Comparison of ENCODE assay signal across 7 cellular contexts in the genomic region with DNA sequence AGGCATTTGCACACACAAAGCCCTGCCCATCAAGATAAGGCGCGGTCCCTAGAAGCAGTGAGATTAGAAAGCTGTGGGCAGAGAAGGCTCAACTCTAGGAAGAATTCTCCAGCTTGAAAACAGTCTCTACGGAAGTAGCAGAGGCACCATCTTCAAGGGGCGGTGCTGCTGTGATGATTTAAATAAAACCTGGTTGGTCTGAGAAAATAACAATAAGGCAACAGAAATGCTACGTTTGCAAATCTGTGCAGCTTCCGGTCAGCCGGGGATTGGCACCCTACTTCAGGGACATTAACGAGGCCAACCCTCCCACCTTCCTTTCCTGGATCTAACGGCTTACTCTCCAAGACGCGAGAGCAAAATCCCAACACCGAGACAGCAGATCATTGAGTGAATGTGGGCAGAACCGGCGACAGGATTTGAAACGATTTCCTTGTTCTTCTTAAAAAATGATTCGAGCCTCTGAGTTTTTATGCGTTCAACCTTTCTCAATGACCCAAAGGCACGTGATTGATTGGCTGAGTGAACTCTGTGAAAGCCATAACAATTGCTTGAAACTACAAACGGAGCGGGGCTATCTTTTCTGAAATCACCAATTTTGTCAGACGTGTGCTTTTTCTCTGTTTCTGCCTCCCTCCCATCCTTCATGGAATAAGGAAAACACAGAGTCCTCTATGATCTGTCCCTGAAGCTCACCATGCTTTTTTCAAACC.
DNase-seq lines count a peak whose midpoint lies in the region; ATAC-seq, FAIRE-seq and TF ChIP-seq lines count a peak whose summit lies in the region.

No MANE protein-coding gene starts in this region.

- H3K56ac ChIP-seq in IMR-90 (ENCODE audit: extremely low read depth, insufficient read depth, low read length): no peak overlapping the region

- peak overlapping the region; percentile 56 to 80 for H4K8ac ChIP-seq in IMR-90 (ENCODE audit: low read depth in 2 of 2, low read length in 2 of 2)

- no peaks in the 10 kb centered on the region for H3K79me2 ChIP-seq in HepG2 (ENCODE audit: insufficient read depth, low read length)

- WGBS in IMR-90 (ENCODE audit: extremely low coverage in 2 of 2, insufficient read length in 1 of 2), 2 experiments: 14% methylated on average over 12 of the region's 21 CpGs; no CpG with 5 or more reads in 1 of the 2 experiments
- WGBS in HepG2 (ENCODE audit: low lambda C conversion rate): 36% methylated on average over 21 of the region's 21 CpGs

- intact Hi-C loops in IMR-90 (cut with micrococcal nuclease): no loop called here
- intact Hi-C loops in HepG2 (cut with micrococcal nuclease; ENCODE audit: unreplicated experiment): no loop called here

- H3K27me3 ChIP-seq in IMR-90 (ENCODE audit: control insufficient read depth, insufficient read depth, low read length): peaks cover 2% of the 10 kb centered on the region; the same call in 1 of the 2 replicates
- H3K27me3 ChIP-seq in brain microvascular endothelial cell (replicated peaks): no peaks in the 10 kb centered on the region
- H3K27me3 ChIP-seq in HepG2 (ENCODE audit: control insufficient read depth in 1 of 2, insufficient read depth in 2 of 2, low read length in 2 of 2): peaks cover 4 to 23% of the 10 kb centered on the region in 2 experiments; a peak in 3 of 5 replicates
- peaks cover 0 to 7% of the 10 kb centered on the region in 2 donors for H3K27me3 ChIP-seq in stomach smooth muscle (ENCODE audit: control insufficient read depth in 1 of 2, insufficient read depth in 2 of 2, low read length in 2 of 2)

- 0 out of 2 replicates have a peak overlapping the region, but pooled peaks have one; percentile 28 for H3K23ac ChIP-seq in IMR-90 (ENCODE audit: low read depth, low read length)

- H2AFZ ChIP-seq in IMR-90 (replicated peaks; ENCODE audit: low read length, poor library complexity) (peak overlapping the region; percentile 79), HepG2 (ENCODE audit: low read length) (no peak overlapping the region)

- H2AK5ac ChIP-seq in IMR-90 (ENCODE audit: low read depth, low read length): no peak overlapping the region

- H2AK9ac ChIP-seq in IMR-90 (replicated peaks; ENCODE audit: low read depth, low read length, poor library complexity): peak overlapping the region; percentile 20

- peak overlapping the region; percentile 16 for H3K18ac ChIP-seq in IMR-90 (ENCODE audit: low read depth, low read length)

- H2BK15ac ChIP-seq in IMR-90 (ENCODE audit: low read depth, low read length): peak overlapping the region; percentile 33; the same call in 1 of the 3 replicates

- DNase-seq in IMR-90 (no peak), brain microvascular endothelial cell (no peak), HepG2 (ENCODE audit: low spot score) (no peak)
- no peak for DNase-seq in stimulated activated CD4-positive, alpha-beta T cell treated with anti-CD3 and anti-CD28 coated beads, Interleukin-4, amount 100 ng/mL, for 1 hour
- DNase-seq in activated CD4-positive, alpha-beta T cell treated with anti-CD3 and anti-CD28 coated beads for 1 hour: no peak

- H3K27ac ChIP-seq in IMR-90 (ENCODE audit: insufficient read depth, low read length) (no peak overlapping the region), brain microvascular endothelial cell (no peak overlapping the region), HepG2 (ENCODE audit: extremely low read length, insufficient read depth, low read length) (no peak overlapping the region), stomach smooth muscle (ENCODE audit: low read length) (no peak overlapping the region)

- TF ChIP-seq EP300 in HepG2 (IDR thresholded peaks at IDR 0.05; ENCODE audit: low read depth in 2 of 2, low read length in 2 of 2) (no peak), HepG2 (CRISPR knock-in tag; IDR thresholded peaks at IDR 0.05; ENCODE audit: borderline replicate concordance) (no peak)

- H4K20me1 ChIP-seq in IMR-90 (ENCODE audit: insufficient read depth, low read length) (no peaks in the 10 kb centered on the region), HepG2 (ENCODE audit: insufficient read depth, low read length) (no peaks in the 10 kb centered on the region)

- dilution Hi-C loops in IMR-90 (cut with HindIII; ENCODE audit: low sequenced_read_pairs, unreplicated experiment): no loop called here

- BruUV-seq in IMR-90 (replicated peaks; lab: Mats Ljungman, UMichigan) (no TSS peak), HepG2 (replicated peaks; lab: Mats Ljungman, UMichigan) (no TSS peak)

- POLR2A ChIA-PET in IMR-90 (lab: Charles Lee; ENCODE audit: unreplicated experiment): no interaction called here
- POLR2A ChIA-PET in HepG2 (lab: Yijun Ruan, JAX): no interaction called here

- H2BK20ac ChIP-seq in IMR-90 (ENCODE audit: low read depth, low read length): peak overlapping the region; percentile 13; the same call in 1 of the 2 replicates

- peak overlapping the region; percentile 84 for H4K5ac ChIP-seq in IMR-90 (ENCODE audit: low read depth, low read length)

- peak overlapping the region; percentile 39 for H3K9ac ChIP-seq in IMR-90 (ENCODE audit: low read depth, low read length)
- H3K9ac ChIP-seq in HepG2 (ENCODE audit: insufficient read depth, low read depth, low read length): no peak overlapping the region
- peak overlapping the region; percentile 10 to 37 for H3K9ac ChIP-seq in stomach smooth muscle (ENCODE audit: low read length in 2 of 2)

- peaks cover 7% of the 10 kb centered on the region for H3K9me1 ChIP-seq in IMR-90 (ENCODE audit: insufficient read depth, low read length)

- H3K4ac ChIP-seq in IMR-90 (ENCODE audit: low read depth, low read length): 0 out of 2 replicates have a peak overlapping the region, but pooled peaks have one; percentile 36

- in situ Hi-C loops in IMR-90 (cut with MboI; ENCODE audit: low sequenced_read_pairs) (no loop called here), brain microvascular endothelial cell (cut with HindIII; ENCODE audit: low pct_ligation_motif_present, low sequenced_read_pairs) (no loop called here), HepG2 (cut with HindIII; ENCODE audit: extremely low pct_ligation_motif_present, low pct_unique_long_range_greater_than_20kb) (no loop called here)

- no peak overlapping the region for H2BK5ac ChIP-seq in IMR-90 (ENCODE audit: low read depth, low read length, poor library complexity, severe bottlenecking)

- H3K9me3 ChIP-seq in IMR-90 (ENCODE audit: control insufficient read depth, insufficient read depth, low read length) (no peaks in the 10 kb centered on the region), HepG2 (ENCODE audit: low read length) (no peaks in the 10 kb centered on the region), stomach smooth muscle (ENCODE audit: control insufficient read depth in 2 of 2, low read length in 2 of 2) (no peaks in the 10 kb centered on the region)

- H3K4me3 ChIP-seq in IMR-90 (ENCODE audit: insufficient read depth, low read depth, low read length) (peak overlapping the region; percentile 18), brain microvascular endothelial cell (ENCODE audit: low read depth, low read length) (peak overlapping the region; percentile 42), HepG2 (replicated peaks in 1 of 3; ENCODE audit: insufficient read depth in 1 of 3, low read depth in 2 of 3, low read length in 3 of 3) (no peak overlapping the region), stomach smooth muscle (ENCODE audit: low read length in 2 of 2) (peak overlapping the region; percentile 38 to 71)

- H2BK120ac ChIP-seq in IMR-90 (ENCODE audit: low read depth, low read length): peak overlapping the region; percentile 62; the same call in 1 of the 2 replicates

- H3K14ac ChIP-seq in IMR-90 (replicated peaks; ENCODE audit: low read depth, low read length): peak overlapping the region; percentile 37

- no peaks in the 10 kb centered on the region for H3K79me1 ChIP-seq in IMR-90 (ENCODE audit: low read depth in 1 of 2, low read length in 2 of 2)

- peaks cover 7% of the 10 kb centered on the region; the same call in 1 of the 2 replicates for H3K4me1 ChIP-seq in IMR-90 (ENCODE audit: control insufficient read depth, insufficient read depth, low read length)
- H3K4me1 ChIP-seq in HepG2 (ENCODE audit: insufficient read depth, low read length): peaks cover 9% of the 10 kb centered on the region
- H3K4me1 ChIP-seq in stomach smooth muscle (ENCODE audit: control insufficient read depth, insufficient read depth, low read length): no peaks in the 10 kb centered on the region

- TF ChIP-seq RAD21 in IMR-90 (IDR thresholded peaks at IDR 0.05; ENCODE audit: low read length) (no peak), HepG2 (CRISPR knock-in tag; IDR thresholded peaks at IDR 0.05) (no peak)

- no peak for TF ChIP-seq POLR2A in IMR-90 (IDR thresholded peaks at IDR 0.05; ENCODE audit: low read depth, low read length)
- TF ChIP-seq POLR2A in HepG2 (IDR thresholded peaks at IDR 0.05; ENCODE audit: insufficient read depth in 1 of 2, low read depth in 2 of 2, low read length in 2 of 2): no peak

- peak overlapping the region; percentile 63 for H3K4me2 ChIP-seq in IMR-90 (ENCODE audit: low read depth, low read length)
- H3K4me2 ChIP-seq in HepG2 (ENCODE audit: low read depth, low read length): no peak overlapping the region

- FAIRE-seq in HepG2 (lab: Jason Lieb, UNC): no peak

- ATAC-seq in IMR-90 (ENCODE audit: low read depth) (peak; percentile 53), HepG2 (no peak), esophagus mucosa (no peak)

- CTCF ChIA-PET in IMR-90 (lab: Yijun Ruan, JAX): no interaction called here
- CTCF ChIA-PET in HepG2 (lab: Yijun Ruan, JAX; ENCODE audit: low intra/inter-chr PET ratio, low total read pairs): no interaction called here

- TF ChIP-seq CTCF in IMR-90 (conservative IDR thresholded peaks at IDR 0.05; ENCODE audit: low read depth, low read length): no peak
- no peak for TF ChIP-seq CTCF in brain microvascular endothelial cell (IDR thresholded peaks at IDR 0.05; ENCODE audit: low read depth, low read length, missing control alignments)
- no peak for TF ChIP-seq CTCF in HepG2 (CRISPR knock-in tag; IDR thresholded peaks at IDR 0.05)

- no peaks in the 10 kb centered on the region for H3K36me3 ChIP-seq in IMR-90 (ENCODE audit: control insufficient read depth, insufficient read depth, low read length)
- H3K36me3 ChIP-seq in brain microvascular endothelial cell (replicated peaks): no peaks in the 10 kb centered on the region
- no peaks in the 10 kb centered on the region for H3K36me3 ChIP-seq in HepG2 (replicated peaks in 1 of 2; ENCODE audit: control insufficient read depth in 1 of 2, insufficient read depth in 2 of 2, low read length in 2 of 2)
- no peaks in the 10 kb centered on the region for H3K36me3 ChIP-seq in stomach smooth muscle (ENCODE audit: control insufficient read depth in 2 of 2, insufficient read depth in 2 of 2, low read length in 2 of 2)

- H4K91ac ChIP-seq in IMR-90 (ENCODE audit: insufficient read depth, low read depth, low read length): no peak overlapping the region; the same call in 1 of the 2 replicates

TF ChIP-seq in IMR-90, 13 proteins besides CTCF, POLR2A, EP300 and RAD21:
- TF ChIP-seq FOS (IDR thresholded peaks at IDR 0.05; ENCODE audit: low read depth, low read length) (no peak), MAFK (IDR thresholded peaks at IDR 0.05; ENCODE audit: low read depth, low read length) (peak; percentile 63)

TF ChIP-seq in HepG2, 621 proteins besides CTCF, POLR2A, EP300 and RAD21 (continues in another document):
- TF ChIP-seq MAFK (conservative IDR thresholded peaks at IDR 0.05 in 1 of 2, IDR thresholded peaks at IDR 0.05 in 1 of 2; ENCODE audit: low read length in 2 of 2) (peak in 1 of 2 experiments; percentile 46; a peak in 1 of 4 replicates), POLR2AphosphoS2 (IDR thresholded peaks at IDR 0.05; ENCODE audit: low read depth, low read length) (no peak), NFRKB (IDR thresholded peaks at IDR 0.05) (no peak)

Comparison
In these comparisons a context has a peak if more than half of its experiments do, and no peak if none do; other contexts are left out.
1. H3K4me3 ChIP-seq: peak in IMR-90 (single experiment), brain microvascular endothelial cell (single experiment) and stomach smooth muscle (2 of 2); none in HepG2 (0 of 3).